In genomic region chr1:214475746-214476145, GRCh38 we compare ENCODE assay signal across 1 cellular context.
TF ChIP-seq lines count a peak whose summit lies in the region.

No MANE protein-coding gene starts in this region.

TF ChIP-seq in IMR-90, 13 proteins besides CTCF, POLR2A, EP300 and RAD21 (continued from another document):
- TF ChIP-seq NFE2L2 (IDR thresholded peaks at IDR 0.05; ENCODE audit: low read depth, low read length) (no peak), SMC3 (IDR thresholded peaks at IDR 0.05; ENCODE audit: low read depth, low read length) (no peak), CEBPB (IDR thresholded peaks at IDR 0.05; ENCODE audit: low read depth, low read length) (no peak), CHD1 (IDR thresholded peaks at IDR 0.05; ENCODE audit: low read depth, low read length) (no peak), MAZ (IDR thresholded peaks at IDR 0.05; ENCODE audit: borderline replicate concordance, low read depth, low read length) (no peak), MAFK (IDR thresholded peaks at IDR 0.05; ENCODE audit: low read depth, low read length) (no peak)
